In the genomic region with DNA sequence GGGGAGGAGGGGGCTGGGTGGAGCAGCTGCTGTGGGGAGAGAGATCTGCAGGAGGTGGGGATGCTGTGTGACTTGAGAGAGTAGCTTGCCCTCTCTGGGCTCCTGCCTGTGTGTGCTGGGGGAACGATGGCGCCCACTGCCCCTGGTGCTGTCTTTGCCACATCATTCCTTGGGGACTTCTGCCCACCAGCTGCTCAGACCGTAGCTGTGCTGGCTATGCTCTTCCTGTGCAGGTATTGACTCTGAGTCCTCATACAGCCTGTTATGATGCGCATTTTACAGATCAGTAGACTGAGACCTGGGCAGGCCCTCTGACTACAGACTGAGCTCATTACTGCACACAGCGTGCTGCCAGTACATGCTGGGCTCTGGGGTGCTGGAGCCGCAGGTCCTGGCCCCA, we compare ENCODE assay signal across 1 cellular context.
TF ChIP-seq lines count a peak whose summit lies in the region.

No MANE protein-coding gene starts in this region.

TF ChIP-seq in K562, 482 proteins besides CTCF, POLR2A, EP300 and RAD21 (continued from another document):
- TF ChIP-seq ZNF444 (CRISPR knock-in tag; IDR thresholded peaks at IDR 0.05) (no peak), KDM5B (IDR thresholded peaks at IDR 0.05; ENCODE audit: insufficient replicate concordance, low read depth, low read length) (no peak), E2F3 (CRISPR knock-in tag; IDR thresholded peaks at IDR 0.05) (no peak), CHD4 (IDR thresholded peaks at IDR 0.05; ENCODE audit: insufficient read depth, insufficient replicate concordance, low read depth, low read length, poor library complexity, severe bottlenecking) (peak; percentile 43), CTBP1 (IDR thresholded peaks at IDR 0.05; ENCODE audit: borderline replicate concordance) (0 out of 2 replicates have a peak, but pooled peaks have one; percentile 4), SP2 (IDR thresholded peaks at IDR 0.05; ENCODE audit: extremely low read depth, low read depth, low read length, poor library complexity, severe bottlenecking) (no peak), PTBP1 (IDR thresholded peaks at IDR 0.05; ENCODE audit: low read depth, low read length) (0 out of 2 replicates have a peak, but pooled peaks have one; percentile 45), KDM1A (IDR thresholded peaks at IDR 0.05) (peak; percentile 35 to 73; a peak in 3 of 4 replicates), POU5F1 (IDR thresholded peaks at IDR 0.05; ENCODE audit: borderline replicate concordance, low read depth, low read length, partially characterized antibody) (no peak), ZFP36 (IDR thresholded peaks at IDR 0.05; ENCODE audit: low read depth, low read length, partially characterized antibody) (peak; percentile 83), BCL6 (CRISPR knock-in tag; IDR thresholded peaks at IDR 0.05) (no peak), SMARCA5 (IDR thresholded peaks at IDR 0.05) (peak; percentile 95; the same call in 1 of the 2 replicates), HDAC2 (IDR thresholded peaks at IDR 0.05) (peak; percentile 41; the same call in 1 of the 2 replicates), BCOR (IDR thresholded peaks at IDR 0.05) (peak; percentile 92; the same call in 1 of the 2 replicates), CBX1 (IDR thresholded peaks at IDR 0.05; ENCODE audit: low read depth) (peak; percentile 68; the same call in 1 of the 2 replicates), ATF4 (CRISPR knock-in tag; IDR thresholded peaks at IDR 0.05) (no peak), CREB1 (IDR thresholded peaks at IDR 0.05) (no peak), CREB1 (CRISPR knock-in tag; IDR thresholded peaks at IDR 0.05) (no peak), THRAP3 (IDR thresholded peaks at IDR 0.05; ENCODE audit: borderline replicate concordance) (no peak), RCOR1 (IDR thresholded peaks at IDR 0.05; ENCODE audit: borderline replicate concordance in 1 of 2, low read depth in 2 of 2, low read length in 2 of 2) (0 out of 4 replicates have a peak, but pooled peaks of 1 of the 2 experiments have one; percentile 13), FOXP4 (CRISPR knock-in tag; IDR thresholded peaks at IDR 0.05; ENCODE audit: borderline replicate concordance) (no peak)
- TF ChIP-seq, protein P1, sequence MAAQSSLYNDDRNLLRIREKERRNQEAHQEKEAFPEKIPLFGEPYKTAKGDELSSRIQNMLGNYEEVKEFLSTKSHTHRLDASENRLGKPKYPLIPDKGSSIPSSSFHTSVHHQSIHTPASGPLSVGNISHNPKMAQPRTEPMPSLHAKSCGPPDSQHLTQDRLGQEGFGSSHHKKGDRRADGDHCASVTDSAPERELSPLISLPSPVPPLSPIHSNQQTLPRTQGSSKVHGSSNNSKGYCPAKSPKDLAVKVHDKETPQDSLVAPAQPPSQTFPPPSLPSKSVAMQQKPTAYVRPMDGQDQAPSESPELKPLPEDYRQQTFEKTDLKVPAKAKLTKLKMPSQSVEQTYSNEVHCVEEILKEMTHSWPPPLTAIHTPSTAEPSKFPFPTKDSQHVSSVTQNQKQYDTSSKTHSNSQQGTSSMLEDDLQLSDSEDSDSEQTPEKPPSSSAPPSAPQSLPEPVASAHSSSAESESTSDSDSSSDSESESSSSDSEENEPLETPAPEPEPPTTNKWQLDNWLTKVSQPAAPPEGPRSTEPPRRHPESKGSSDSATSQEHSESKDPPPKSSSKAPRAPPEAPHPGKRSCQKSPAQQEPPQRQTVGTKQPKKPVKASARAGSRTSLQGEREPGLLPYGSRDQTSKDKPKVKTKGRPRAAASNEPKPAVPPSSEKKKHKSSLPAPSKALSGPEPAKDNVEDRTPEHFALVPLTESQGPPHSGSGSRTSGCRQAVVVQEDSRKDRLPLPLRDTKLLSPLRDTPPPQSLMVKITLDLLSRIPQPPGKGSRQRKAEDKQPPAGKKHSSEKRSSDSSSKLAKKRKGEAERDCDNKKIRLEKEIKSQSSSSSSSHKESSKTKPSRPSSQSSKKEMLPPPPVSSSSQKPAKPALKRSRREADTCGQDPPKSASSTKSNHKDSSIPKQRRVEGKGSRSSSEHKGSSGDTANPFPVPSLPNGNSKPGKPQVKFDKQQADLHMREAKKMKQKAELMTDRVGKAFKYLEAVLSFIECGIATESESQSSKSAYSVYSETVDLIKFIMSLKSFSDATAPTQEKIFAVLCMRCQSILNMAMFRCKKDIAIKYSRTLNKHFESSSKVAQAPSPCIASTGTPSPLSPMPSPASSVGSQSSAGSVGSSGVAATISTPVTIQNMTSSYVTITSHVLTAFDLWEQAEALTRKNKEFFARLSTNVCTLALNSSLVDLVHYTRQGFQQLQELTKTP (IDR thresholded peaks at IDR 0.05; ENCODE audit: low read depth in 1 of 2, partially characterized antibody in 2 of 2): no peak
- TF ChIP-seq, protein P2, sequence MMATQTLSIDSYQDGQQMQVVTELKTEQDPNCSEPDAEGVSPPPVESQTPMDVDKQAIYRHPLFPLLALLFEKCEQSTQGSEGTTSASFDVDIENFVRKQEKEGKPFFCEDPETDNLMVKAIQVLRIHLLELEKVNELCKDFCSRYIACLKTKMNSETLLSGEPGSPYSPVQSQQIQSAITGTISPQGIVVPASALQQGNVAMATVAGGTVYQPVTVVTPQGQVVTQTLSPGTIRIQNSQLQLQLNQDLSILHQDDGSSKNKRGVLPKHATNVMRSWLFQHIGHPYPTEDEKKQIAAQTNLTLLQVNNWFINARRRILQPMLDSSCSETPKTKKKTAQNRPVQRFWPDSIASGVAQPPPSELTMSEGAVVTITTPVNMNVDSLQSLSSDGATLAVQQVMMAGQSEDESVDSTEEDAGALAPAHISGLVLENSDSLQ (IDR thresholded peaks at IDR 0.05): no peak
- TF ChIP-seq, protein P3, sequence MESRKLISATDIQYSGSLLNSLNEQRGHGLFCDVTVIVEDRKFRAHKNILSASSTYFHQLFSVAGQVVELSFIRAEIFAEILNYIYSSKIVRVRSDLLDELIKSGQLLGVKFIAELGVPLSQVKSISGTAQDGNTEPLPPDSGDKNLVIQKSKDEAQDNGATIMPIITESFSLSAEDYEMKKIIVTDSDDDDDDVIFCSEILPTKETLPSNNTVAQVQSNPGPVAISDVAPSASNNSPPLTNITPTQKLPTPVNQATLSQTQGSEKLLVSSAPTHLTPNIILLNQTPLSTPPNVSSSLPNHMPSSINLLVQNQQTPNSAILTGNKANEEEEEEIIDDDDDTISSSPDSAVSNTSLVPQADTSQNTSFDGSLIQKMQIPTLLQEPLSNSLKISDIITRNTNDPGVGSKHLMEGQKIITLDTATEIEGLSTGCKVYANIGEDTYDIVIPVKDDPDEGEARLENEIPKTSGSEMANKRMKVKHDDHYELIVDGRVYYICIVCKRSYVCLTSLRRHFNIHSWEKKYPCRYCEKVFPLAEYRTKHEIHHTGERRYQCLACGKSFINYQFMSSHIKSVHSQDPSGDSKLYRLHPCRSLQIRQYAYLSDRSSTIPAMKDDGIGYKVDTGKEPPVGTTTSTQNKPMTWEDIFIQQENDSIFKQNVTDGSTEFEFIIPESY (CRISPR knock-in tag; IDR thresholded peaks at IDR 0.05): no peak
- TF ChIP-seq, protein P4, sequence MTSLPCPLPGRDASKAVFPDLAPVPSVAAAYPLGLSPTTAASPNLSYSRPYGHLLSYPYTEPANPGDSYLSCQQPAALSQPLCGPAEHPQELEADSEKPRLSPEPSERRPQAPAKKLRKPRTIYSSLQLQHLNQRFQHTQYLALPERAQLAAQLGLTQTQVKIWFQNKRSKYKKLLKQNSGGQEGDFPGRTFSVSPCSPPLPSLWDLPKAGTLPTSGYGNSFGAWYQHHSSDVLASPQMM (CRISPR knock-in tag; IDR thresholded peaks at IDR 0.05): no peak
- TF ChIP-seq, protein P5, sequence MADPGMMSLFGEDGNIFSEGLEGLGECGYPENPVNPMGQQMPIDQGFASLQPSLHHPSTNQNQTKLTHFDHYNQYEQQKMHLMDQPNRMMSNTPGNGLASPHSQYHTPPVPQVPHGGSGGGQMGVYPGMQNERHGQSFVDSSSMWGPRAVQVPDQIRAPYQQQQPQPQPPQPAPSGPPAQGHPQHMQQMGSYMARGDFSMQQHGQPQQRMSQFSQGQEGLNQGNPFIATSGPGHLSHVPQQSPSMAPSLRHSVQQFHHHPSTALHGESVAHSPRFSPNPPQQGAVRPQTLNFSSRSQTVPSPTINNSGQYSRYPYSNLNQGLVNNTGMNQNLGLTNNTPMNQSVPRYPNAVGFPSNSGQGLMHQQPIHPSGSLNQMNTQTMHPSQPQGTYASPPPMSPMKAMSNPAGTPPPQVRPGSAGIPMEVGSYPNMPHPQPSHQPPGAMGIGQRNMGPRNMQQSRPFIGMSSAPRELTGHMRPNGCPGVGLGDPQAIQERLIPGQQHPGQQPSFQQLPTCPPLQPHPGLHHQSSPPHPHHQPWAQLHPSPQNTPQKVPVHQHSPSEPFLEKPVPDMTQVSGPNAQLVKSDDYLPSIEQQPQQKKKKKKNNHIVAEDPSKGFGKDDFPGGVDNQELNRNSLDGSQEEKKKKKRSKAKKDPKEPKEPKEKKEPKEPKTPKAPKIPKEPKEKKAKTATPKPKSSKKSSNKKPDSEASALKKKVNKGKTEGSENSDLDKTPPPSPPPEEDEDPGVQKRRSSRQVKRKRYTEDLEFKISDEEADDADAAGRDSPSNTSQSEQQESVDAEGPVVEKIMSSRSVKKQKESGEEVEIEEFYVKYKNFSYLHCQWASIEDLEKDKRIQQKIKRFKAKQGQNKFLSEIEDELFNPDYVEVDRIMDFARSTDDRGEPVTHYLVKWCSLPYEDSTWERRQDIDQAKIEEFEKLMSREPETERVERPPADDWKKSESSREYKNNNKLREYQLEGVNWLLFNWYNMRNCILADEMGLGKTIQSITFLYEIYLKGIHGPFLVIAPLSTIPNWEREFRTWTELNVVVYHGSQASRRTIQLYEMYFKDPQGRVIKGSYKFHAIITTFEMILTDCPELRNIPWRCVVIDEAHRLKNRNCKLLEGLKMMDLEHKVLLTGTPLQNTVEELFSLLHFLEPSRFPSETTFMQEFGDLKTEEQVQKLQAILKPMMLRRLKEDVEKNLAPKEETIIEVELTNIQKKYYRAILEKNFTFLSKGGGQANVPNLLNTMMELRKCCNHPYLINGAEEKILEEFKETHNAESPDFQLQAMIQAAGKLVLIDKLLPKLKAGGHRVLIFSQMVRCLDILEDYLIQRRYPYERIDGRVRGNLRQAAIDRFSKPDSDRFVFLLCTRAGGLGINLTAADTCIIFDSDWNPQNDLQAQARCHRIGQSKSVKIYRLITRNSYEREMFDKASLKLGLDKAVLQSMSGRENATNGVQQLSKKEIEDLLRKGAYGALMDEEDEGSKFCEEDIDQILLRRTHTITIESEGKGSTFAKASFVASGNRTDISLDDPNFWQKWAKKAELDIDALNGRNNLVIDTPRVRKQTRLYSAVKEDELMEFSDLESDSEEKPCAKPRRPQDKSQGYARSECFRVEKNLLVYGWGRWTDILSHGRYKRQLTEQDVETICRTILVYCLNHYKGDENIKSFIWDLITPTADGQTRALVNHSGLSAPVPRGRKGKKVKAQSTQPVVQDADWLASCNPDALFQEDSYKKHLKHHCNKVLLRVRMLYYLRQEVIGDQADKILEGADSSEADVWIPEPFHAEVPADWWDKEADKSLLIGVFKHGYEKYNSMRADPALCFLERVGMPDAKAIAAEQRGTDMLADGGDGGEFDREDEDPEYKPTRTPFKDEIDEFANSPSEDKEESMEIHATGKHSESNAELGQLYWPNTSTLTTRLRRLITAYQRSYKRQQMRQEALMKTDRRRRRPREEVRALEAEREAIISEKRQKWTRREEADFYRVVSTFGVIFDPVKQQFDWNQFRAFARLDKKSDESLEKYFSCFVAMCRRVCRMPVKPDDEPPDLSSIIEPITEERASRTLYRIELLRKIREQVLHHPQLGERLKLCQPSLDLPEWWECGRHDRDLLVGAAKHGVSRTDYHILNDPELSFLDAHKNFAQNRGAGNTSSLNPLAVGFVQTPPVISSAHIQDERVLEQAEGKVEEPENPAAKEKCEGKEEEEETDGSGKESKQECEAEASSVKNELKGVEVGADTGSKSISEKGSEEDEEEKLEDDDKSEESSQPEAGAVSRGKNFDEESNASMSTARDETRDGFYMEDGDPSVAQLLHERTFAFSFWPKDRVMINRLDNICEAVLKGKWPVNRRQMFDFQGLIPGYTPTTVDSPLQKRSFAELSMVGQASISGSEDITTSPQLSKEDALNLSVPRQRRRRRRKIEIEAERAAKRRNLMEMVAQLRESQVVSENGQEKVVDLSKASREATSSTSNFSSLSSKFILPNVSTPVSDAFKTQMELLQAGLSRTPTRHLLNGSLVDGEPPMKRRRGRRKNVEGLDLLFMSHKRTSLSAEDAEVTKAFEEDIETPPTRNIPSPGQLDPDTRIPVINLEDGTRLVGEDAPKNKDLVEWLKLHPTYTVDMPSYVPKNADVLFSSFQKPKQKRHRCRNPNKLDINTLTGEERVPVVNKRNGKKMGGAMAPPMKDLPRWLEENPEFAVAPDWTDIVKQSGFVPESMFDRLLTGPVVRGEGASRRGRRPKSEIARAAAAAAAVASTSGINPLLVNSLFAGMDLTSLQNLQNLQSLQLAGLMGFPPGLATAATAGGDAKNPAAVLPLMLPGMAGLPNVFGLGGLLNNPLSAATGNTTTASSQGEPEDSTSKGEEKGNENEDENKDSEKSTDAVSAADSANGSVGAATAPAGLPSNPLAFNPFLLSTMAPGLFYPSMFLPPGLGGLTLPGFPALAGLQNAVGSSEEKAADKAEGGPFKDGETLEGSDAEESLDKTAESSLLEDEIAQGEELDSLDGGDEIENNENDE (IDR thresholded peaks at IDR 0.05; ENCODE audit: low read depth, low read length): no peak
